ENCODE assay signal across 7 cellular contexts in genomic region chr9:36258170-36258988, GRCh38. TPM values are rescaled to one million over a fixed set of nuclear protein-coding genes. Genes with fewer than 3 reads are reported as not detected.
A peak's percentile ranks its signal among the peaks of the same experiment; 100 is the strongest.
DNase-seq lines count a peak whose midpoint lies in the region; ATAC-seq, FAIRE-seq and TF ChIP-seq lines count a peak whose summit lies in the region.

Gene GNE, minus strand, starts transcription at chr9:36258448. Its CDS starts 9,093 bp downstream, at chr9:36249355.

- H3K9me3 ChIP-seq in iPS-20b (ENCODE audit: insufficient read depth, low read depth, low read length) = no peaks in the 10 kb centered on the region

- no peaks in the 10 kb centered on the region for H3K4me1 ChIP-seq in iPS-20b (ENCODE audit: insufficient read depth, low read length)

- no peak within 1 kb of the TSS for H3K27ac ChIP-seq in iPS-20b (ENCODE audit: low read length)
- H3K27ac ChIP-seq in skin epidermis = peak within 1 kb of the TSS; percentile 74 to 99 (median 93)

- peak; percentile 98 for DNase-seq in NCI-H2196 (lab: John Stamatoyannopoulos, UW; ENCODE audit: unreplicated experiment)
- DNase-seq in WTC11 (ENCODE audit: low spot score) = peak; percentile 94
- peak; percentile 73 for DNase-seq in bronchial epithelial cell (ENCODE audit: low read depth)

- H3K9me3 Mint-ChIP-seq in WTC11 = peaks cover 8% of the 10 kb centered on the region; the same call in 1 of the 2 replicates

- no peak for FAIRE-seq in bronchial epithelial cell (lab: Jason Lieb, UNC)

- H3K27me3 ChIP-seq in bronchial epithelial cell (ENCODE audit: control insufficient read depth, insufficient read depth, low read length) = no peaks in the 10 kb centered on the region
- H3K27me3 ChIP-seq in iPS-20b (ENCODE audit: insufficient read depth, low read length) = no peaks in the 10 kb centered on the region

- no peak for TF ChIP-seq CTCF in WTC11 (IDR thresholded peaks at IDR 0.05)
- no peak for TF ChIP-seq CTCF in bronchial epithelial cell (IDR thresholded peaks at IDR 0.05; ENCODE audit: insufficient read depth, low read length, severe bottlenecking)

- no peaks in the 10 kb centered on the region for H3K4me1 Mint-ChIP-seq in WTC11

- POLR2A ChIA-PET in WTC11 (lab: Charles Lee) = no interaction called here

- H3K4me3 ChIP-seq in bronchial epithelial cell (ENCODE audit: low read depth, low read length) (peak within 1 kb of the TSS; percentile 80), iPS-20b (ENCODE audit: low read length) (peak within 1 kb of the TSS; percentile 94), skin epidermis (peak within 1 kb of the TSS; percentile 70 to 98 (median 87))

- ATAC-seq in GM18519 (IDR thresholded peaks at IDR 0.05; ENCODE audit: low FRiP score, unreplicated experiment) (peak; percentile 65), HG03045 (IDR thresholded peaks at IDR 0.05; ENCODE audit: unreplicated experiment) (peak; percentile 89), WTC11 (peak; percentile 81)

- peak within 1 kb of the TSS; percentile 25 for H3K27ac Mint-ChIP-seq in WTC11

- peak within 1 kb of the TSS; percentile 88 for H3K4me3 Mint-ChIP-seq in WTC11

- H3K36me3 ChIP-seq in bronchial epithelial cell (ENCODE audit: control insufficient read depth, insufficient read depth, low read length) = no peaks in the 10 kb centered on the region
- H3K36me3 ChIP-seq in iPS-20b (ENCODE audit: insufficient read depth, low read depth, low read length) = no peaks in the 10 kb centered on the region

- no peaks in the 10 kb centered on the region for H3K27me3 Mint-ChIP-seq in WTC11 (ENCODE audit: low read depth)

- CTCF ChIA-PET in WTC11 (lab: Charles Lee) = interaction anchor here (0.9 to 2.6 kb wide), 3 partner anchors 24 to 70 kb away, joined by 3 to 10 read pairs (median 3); no protein-coding TSS in a partner anchor

- H3K9ac ChIP-seq in iPS-20b (ENCODE audit: low read depth, low read length) = peak within 1 kb of the TSS; percentile 89; the same call in 1 of the 2 replicates

- no peaks in the 10 kb centered on the region for H3K36me3 Mint-ChIP-seq in WTC11

TF ChIP-seq in WTC11, 78 proteins besides CTCF, POLR2A, EP300 and RAD21 (continues in another document):
- TF ChIP-seq SMAD4 (CRISPR knock-in tag; IDR thresholded peaks at IDR 0.05) (no peak), E2F5 (CRISPR knock-in tag; IDR thresholded peaks at IDR 0.05) (peak; percentile 66; the same call in 1 of the 2 replicates), FOXP4 (CRISPR knock-in tag; IDR thresholded peaks at IDR 0.05) (peak; percentile 16; the same call in 1 of the 2 replicates), USF2 (CRISPR knock-in tag; IDR thresholded peaks at IDR 0.05) (0 out of 2 replicates have a peak, but pooled peaks have one; percentile 9), ZBTB21 (CRISPR knock-in tag; IDR thresholded peaks at IDR 0.05; ENCODE audit: borderline replicate concordance) (peak; percentile 54; the same call in 1 of the 2 replicates), NFYB (CRISPR knock-in tag; conservative IDR thresholded peaks at IDR 0.05; ENCODE audit: low read depth) (peak; percentile 61), ESRRA (CRISPR knock-in tag; IDR thresholded peaks at IDR 0.05; ENCODE audit: borderline replicate concordance) (peak; percentile 67; the same call in 1 of the 2 replicates), NR3C1 (CRISPR knock-in tag; conservative IDR thresholded peaks at IDR 0.05; ENCODE audit: low read depth) (no peak), MLX (CRISPR knock-in tag; IDR thresholded peaks at IDR 0.05) (peak; percentile 76; the same call in 1 of the 2 replicates), SP1 (CRISPR knock-in tag; conservative IDR thresholded peaks at IDR 0.05) (peak; percentile 99), HMGA2 (CRISPR knock-in tag; IDR thresholded peaks at IDR 0.05) (0 out of 2 replicates have a peak, but pooled peaks have one; percentile 8), TCF7 (CRISPR knock-in tag; IDR thresholded peaks at IDR 0.05; ENCODE audit: low read depth) (no peak), ZNF281 (CRISPR knock-in tag; IDR thresholded peaks at IDR 0.05) (no peak), ETV6 (CRISPR knock-in tag; IDR thresholded peaks at IDR 0.05) (peak; percentile 44; the same call in 1 of the 2 replicates), ATF1 (CRISPR knock-in tag; IDR thresholded peaks at IDR 0.05) (no peak), ZMAT4 (CRISPR knock-in tag; IDR thresholded peaks at IDR 0.05) (no peak), GRHL2 (CRISPR knock-in tag; IDR thresholded peaks at IDR 0.05; ENCODE audit: insufficient replicate concordance, severe bottlenecking) (no peak), TP53 (CRISPR knock-in tag; IDR thresholded peaks at IDR 0.05) (no peak), GABPB1 (CRISPR knock-in tag; IDR thresholded peaks at IDR 0.05) (peak; percentile 58), TEAD1 (CRISPR knock-in tag; IDR thresholded peaks at IDR 0.05) (peak; percentile 61), CREM (CRISPR knock-in tag; IDR thresholded peaks at IDR 0.05) (0 out of 2 replicates have a peak, but pooled peaks have one; percentile 73), SMAD3 (CRISPR knock-in tag; IDR thresholded peaks at IDR 0.05; ENCODE audit: borderline replicate concordance) (no peak)

RNA-seq across cellular contexts. Expression of gene GNE, which starts in this region (rescaled TPM):
- total RNA-seq in WTC11 (2021) (4.6 to 9.0 TPM (median 8.9 TPM) in 3 replicates), bronchial epithelial cell (11.5 and 14.7 TPM in 2 replicates)
